1 cellular context compared by ENCODE assay signal in the genomic region with DNA sequence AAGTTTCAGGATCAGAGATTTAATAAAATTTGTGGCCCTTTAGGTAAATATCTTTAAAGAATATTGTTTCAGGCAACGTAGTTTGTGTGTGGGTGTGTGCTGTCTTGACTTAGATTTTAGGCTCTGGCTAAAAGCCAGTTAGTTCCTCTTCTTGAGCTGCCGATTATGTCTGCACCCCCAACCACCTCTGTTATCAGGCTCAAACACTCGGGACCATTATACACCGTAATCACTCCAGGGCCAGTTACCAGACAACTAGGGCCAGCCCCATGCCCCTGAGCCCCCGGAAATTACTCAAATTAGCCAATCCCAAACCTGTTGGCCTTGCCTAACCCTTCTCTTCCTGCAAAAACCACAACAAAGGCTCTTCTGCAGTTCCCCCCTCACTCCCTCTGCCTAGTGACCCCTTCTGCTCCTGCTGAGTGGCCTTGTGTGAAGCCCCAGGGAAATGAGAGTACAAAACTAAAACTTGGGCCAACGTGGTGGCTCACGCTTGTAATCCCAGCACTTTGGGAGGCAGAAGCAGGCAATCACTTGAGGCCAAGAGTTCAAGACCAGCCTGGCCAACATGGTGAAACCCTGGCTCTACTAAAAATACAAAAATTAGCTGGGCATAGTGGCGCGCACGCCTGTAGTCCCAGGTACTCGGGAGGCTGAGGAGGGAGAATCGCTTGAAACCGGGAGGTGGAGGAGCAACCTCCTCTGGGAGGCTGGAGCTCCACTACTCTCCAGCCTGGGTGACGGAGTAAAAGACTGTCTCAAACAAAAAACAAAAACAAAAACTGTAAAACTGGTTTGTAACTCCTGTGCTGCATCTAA.
A peak's percentile ranks its signal among the peaks of the same experiment; 100 is the strongest.
TF ChIP-seq lines count a peak whose summit lies in the region.

No MANE protein-coding gene starts in this region.

TF ChIP-seq in K562, 482 proteins besides CTCF, POLR2A, EP300 and RAD21 (continued from another document and continues in another):
- TF ChIP-seq NR0B1 (IDR thresholded peaks at IDR 0.05; ENCODE audit: partially characterized antibody) (no peak), MEF2D (tag; conservative IDR thresholded peaks at IDR 0.05; ENCODE audit: low read depth) (peak; percentile 96), SP2 (IDR thresholded peaks at IDR 0.05; ENCODE audit: extremely low read depth, low read depth, low read length, poor library complexity, severe bottlenecking) (no peak), ZNF778 (CRISPR knock-in tag; IDR thresholded peaks at IDR 0.05) (no peak), ZHX1 (conservative IDR thresholded peaks at IDR 0.05; ENCODE audit: low read length) (no peak), EHMT2 (IDR thresholded peaks at IDR 0.05) (peak; percentile 82), POLR3G (IDR thresholded peaks at IDR 0.05; ENCODE audit: extremely low read depth, insufficient read length, insufficient replicate concordance) (no peak), ZNF143 (CRISPR knock-in tag; IDR thresholded peaks at IDR 0.05) (no peak), NR1H2 (CRISPR knock-in tag; IDR thresholded peaks at IDR 0.05) (no peak), HMGXB4 (CRISPR knock-in tag; IDR thresholded peaks at IDR 0.05) (no peak), NR4A1 (CRISPR knock-in tag; IDR thresholded peaks at IDR 0.05) (peak; percentile 93; the same call in 1 of the 2 replicates), NR4A1 (tag; IDR thresholded peaks at IDR 0.05) (peak; percentile 98), ZNF12 (CRISPR knock-in tag; IDR thresholded peaks at IDR 0.05) (no peak), TAL1 (IDR thresholded peaks at IDR 0.05) (peak; percentile 100), TEAD2 (tag; IDR thresholded peaks at IDR 0.05) (peak; percentile 53; the same call in 1 of the 2 replicates), RNF2 (IDR thresholded peaks at IDR 0.05) (peak; percentile 99), POLR2B (IDR thresholded peaks at IDR 0.05; ENCODE audit: low read depth, partially characterized antibody) (peak; percentile 15), HDAC1 (IDR thresholded peaks at IDR 0.05) (peak; percentile 88 to 98; a peak in 3 of 4 replicates), RUNX1 (IDR thresholded peaks at IDR 0.05; ENCODE audit: low read depth) (peak; percentile 95), FOXO4 (CRISPR knock-in tag; IDR thresholded peaks at IDR 0.05) (0 out of 2 replicates have a peak, but pooled peaks have one; percentile 68), CHD1 (IDR thresholded peaks at IDR 0.05; ENCODE audit: low read length) (no peak), TARDBP (IDR thresholded peaks at IDR 0.05) (peak; percentile 97)
- TF ChIP-seq, protein P1, sequence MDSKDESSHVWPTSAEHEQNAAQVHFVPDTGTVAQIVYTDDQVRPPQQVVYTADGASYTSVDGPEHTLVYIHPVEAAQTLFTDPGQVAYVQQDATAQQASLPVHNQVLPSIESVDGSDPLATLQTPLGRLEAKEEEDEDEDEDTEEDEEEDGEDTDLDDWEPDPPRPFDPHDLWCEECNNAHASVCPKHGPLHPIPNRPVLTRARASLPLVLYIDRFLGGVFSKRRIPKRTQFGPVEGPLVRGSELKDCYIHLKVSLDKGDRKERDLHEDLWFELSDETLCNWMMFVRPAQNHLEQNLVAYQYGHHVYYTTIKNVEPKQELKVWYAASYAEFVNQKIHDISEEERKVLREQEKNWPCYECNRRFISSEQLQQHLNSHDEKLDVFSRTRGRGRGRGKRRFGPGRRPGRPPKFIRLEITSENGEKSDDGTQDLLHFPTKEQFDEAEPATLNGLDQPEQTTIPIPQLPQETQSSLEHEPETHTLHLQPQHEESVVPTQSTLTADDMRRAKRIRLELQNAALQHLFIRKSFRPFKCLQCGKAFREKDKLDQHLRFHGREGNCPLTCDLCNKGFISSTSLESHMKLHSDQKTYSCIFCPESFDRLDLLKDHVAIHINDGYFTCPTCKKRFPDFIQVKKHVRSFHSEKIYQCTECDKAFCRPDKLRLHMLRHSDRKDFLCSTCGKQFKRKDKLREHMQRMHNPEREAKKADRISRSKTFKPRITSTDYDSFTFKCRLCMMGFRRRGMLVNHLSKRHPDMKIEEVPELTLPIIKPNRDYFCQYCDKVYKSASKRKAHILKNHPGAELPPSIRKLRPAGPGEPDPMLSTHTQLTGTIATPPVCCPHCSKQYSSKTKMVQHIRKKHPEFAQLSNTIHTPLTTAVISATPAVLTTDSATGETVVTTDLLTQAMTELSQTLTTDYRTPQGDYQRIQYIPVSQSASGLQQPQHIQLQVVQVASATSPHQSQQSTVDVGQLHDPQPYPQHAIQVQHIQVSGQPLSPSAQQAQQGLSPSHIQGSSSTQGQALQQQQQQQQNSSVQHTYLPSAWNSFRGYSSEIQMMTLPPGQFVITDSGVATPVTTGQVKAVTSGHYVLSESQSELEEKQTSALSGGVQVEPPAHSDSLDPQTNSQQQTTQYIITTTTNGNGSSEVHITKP (IDR thresholded peaks at IDR 0.05; ENCODE audit: partially characterized antibody), result peak; percentile 96
- TF ChIP-seq, protein P2, sequence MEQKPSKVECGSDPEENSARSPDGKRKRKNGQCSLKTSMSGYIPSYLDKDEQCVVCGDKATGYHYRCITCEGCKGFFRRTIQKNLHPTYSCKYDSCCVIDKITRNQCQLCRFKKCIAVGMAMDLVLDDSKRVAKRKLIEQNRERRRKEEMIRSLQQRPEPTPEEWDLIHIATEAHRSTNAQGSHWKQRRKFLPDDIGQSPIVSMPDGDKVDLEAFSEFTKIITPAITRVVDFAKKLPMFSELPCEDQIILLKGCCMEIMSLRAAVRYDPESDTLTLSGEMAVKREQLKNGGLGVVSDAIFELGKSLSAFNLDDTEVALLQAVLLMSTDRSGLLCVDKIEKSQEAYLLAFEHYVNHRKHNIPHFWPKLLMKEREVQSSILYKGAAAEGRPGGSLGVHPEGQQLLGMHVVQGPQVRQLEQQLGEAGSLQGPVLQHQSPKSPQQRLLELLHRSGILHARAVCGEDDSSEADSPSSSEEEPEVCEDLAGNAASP (IDR thresholded peaks at IDR 0.05), result no peak; the same call in none of the 2 replicates
- TF ChIP-seq, protein P3, sequence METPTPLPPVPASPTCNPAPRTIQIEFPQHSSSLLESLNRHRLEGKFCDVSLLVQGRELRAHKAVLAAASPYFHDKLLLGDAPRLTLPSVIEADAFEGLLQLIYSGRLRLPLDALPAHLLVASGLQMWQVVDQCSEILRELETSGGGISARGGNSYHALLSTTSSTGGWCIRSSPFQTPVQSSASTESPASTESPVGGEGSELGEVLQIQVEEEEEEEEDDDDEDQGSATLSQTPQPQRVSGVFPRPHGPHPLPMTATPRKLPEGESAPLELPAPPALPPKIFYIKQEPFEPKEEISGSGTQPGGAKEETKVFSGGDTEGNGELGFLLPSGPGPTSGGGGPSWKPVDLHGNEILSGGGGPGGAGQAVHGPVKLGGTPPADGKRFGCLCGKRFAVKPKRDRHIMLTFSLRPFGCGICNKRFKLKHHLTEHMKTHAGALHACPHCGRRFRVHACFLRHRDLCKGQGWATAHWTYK (CRISPR knock-in tag; IDR thresholded peaks at IDR 0.05), result peak; percentile 96
- TF ChIP-seq, protein P4, sequence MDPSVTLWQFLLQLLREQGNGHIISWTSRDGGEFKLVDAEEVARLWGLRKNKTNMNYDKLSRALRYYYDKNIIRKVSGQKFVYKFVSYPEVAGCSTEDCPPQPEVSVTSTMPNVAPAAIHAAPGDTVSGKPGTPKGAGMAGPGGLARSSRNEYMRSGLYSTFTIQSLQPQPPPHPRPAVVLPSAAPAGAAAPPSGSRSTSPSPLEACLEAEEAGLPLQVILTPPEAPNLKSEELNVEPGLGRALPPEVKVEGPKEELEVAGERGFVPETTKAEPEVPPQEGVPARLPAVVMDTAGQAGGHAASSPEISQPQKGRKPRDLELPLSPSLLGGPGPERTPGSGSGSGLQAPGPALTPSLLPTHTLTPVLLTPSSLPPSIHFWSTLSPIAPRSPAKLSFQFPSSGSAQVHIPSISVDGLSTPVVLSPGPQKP (CRISPR knock-in tag; IDR thresholded peaks at IDR 0.05), result no peak
- TF ChIP-seq, protein P5, sequence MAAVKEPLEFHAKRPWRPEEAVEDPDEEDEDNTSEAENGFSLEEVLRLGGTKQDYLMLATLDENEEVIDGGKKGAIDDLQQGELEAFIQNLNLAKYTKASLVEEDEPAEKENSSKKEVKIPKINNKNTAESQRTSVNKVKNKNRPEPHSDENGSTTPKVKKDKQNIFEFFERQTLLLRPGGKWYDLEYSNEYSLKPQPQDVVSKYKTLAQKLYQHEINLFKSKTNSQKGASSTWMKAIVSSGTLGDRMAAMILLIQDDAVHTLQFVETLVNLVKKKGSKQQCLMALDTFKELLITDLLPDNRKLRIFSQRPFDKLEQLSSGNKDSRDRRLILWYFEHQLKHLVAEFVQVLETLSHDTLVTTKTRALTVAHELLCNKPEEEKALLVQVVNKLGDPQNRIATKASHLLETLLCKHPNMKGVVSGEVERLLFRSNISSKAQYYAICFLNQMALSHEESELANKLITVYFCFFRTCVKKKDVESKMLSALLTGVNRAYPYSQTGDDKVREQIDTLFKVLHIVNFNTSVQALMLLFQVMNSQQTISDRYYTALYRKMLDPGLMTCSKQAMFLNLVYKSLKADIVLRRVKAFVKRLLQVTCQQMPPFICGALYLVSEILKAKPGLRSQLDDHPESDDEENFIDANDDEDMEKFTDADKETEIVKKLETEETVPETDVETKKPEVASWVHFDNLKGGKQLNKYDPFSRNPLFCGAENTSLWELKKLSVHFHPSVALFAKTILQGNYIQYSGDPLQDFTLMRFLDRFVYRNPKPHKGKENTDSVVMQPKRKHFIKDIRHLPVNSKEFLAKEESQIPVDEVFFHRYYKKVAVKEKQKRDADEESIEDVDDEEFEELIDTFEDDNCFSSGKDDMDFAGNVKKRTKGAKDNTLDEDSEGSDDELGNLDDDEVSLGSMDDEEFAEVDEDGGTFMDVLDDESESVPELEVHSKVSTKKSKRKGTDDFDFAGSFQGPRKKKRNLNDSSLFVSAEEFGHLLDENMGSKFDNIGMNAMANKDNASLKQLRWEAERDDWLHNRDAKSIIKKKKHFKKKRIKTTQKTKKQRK (IDR thresholded peaks at IDR 0.05; ENCODE audit: borderline replicate concordance, low read depth, low read length), result no peak
- TF ChIP-seq, protein P6, sequence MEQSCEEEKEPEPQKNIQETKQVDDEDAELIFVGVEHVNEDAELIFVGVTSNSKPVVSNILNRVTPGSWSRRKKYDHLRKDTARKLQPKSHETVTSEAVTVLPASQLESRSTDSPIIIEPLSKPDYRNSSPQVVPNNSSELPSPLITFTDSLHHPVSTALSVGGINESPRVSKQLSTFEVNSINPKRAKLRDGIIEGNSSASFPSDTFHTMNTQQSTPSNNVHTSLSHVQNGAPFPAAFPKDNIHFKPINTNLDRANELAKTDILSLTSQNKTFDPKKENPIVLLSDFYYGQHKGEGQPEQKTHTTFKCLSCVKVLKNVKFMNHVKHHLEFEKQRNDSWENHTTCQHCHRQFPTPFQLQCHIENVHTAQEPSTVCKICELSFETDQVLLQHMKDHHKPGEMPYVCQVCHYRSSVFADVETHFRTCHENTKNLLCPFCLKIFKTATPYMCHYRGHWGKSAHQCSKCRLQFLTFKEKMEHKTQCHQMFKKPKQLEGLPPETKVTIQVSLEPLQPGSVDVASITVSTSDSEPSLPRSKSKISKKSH (CRISPR knock-in tag; IDR thresholded peaks at IDR 0.05), result no peak
